In the genomic region with DNA sequence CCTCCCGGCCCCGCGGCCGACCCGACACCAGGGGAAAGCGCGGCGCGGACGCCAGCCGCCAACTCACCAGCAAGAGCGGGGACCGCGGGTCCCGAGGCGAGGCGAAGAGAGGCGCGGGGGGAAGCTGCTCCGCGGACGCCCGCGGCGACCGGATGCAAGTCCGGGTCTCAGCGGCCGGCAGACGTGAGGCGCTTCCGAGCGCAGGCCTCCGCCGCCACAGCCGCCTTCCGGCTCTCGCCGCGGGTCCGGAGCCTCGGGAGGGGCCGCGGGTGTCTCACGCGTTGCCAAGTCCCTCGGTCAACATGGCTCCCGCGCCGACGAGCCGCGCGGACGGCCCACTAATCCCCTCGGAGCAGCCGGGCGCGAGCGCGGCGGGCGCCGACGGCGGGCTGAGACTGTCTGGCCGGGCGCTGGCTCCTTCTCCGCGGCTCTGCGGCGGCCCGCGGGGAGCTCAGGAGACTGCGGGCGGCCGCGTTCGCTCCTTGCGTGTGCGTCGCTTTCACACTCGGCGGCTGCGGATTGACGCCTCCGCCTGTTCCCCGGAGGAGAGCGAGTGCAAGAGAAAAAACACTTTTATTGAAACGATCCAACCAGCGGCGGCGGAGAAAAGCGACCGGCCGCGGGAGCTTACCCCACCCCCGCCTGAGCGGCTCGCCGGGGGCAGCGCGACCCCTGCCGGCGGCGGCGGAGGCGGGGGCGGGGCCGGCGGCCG, we compare ENCODE assay signal across 8 cellular contexts. TPM values are rescaled to one million over a fixed set of nuclear protein-coding genes. Genes with fewer than 3 reads are reported as not detected.
DNase-seq lines count a peak whose midpoint lies in the region; ATAC-seq and TF ChIP-seq lines count a peak whose summit lies in the region.

Gene CDK17 (minus strand): TSS at position 521 of the 712 bp plus-strand sequence. CDS start 65,603 bp downstream, outside the sequence.

- peaks cover 55% of the 10 kb centered on the region for H3K4me1 Mint-ChIP-seq in activated naive CD8-positive, alpha-beta T cell treated with anti-CD3 and anti-CD28 coated beads, Interleukin-2, amount 50 U/mL, for 24 hours
- peaks cover 34% of the 10 kb centered on the region for H3K4me1 Mint-ChIP-seq in type B pancreatic cell (ENCODE audit: unreplicated experiment)

- intact Hi-C loops in cardiac septum (cut with DNase I) (loop anchor here (5.0 to 10.0 kb wide), 4 partner anchors 92 to 335 kb away; no protein-coding TSS in a partner anchor), posterior cingulate gyrus (cut with DNase I) (loop anchor here (2.0 to 10.0 kb wide), 7 partner anchors 85 to 365 kb away; partner anchors contain the start of genes CFAP54 and LTA4H)

- H3K9me3 Mint-ChIP-seq in activated naive CD8-positive, alpha-beta T cell treated with anti-CD3 and anti-CD28 coated beads, Interleukin-2, amount 50 U/mL, for 24 hours: no peaks in the 10 kb centered on the region
- H3K9me3 Mint-ChIP-seq in type B pancreatic cell: no peaks in the 10 kb centered on the region

- peaks cover 4% of the 10 kb centered on the region for H3K36me3 Mint-ChIP-seq in activated naive CD8-positive, alpha-beta T cell treated with anti-CD3 and anti-CD28 coated beads, Interleukin-2, amount 50 U/mL, for 24 hours (ENCODE audit: low read depth)
- no peaks in the 10 kb centered on the region for H3K36me3 Mint-ChIP-seq in type B pancreatic cell

- H3K27me3 Mint-ChIP-seq in activated naive CD8-positive, alpha-beta T cell treated with anti-CD3 and anti-CD28 coated beads, Interleukin-2, amount 50 U/mL, for 24 hours: no peaks in the 10 kb centered on the region
- H3K27me3 Mint-ChIP-seq in type B pancreatic cell: no peaks in the 10 kb centered on the region

- TF ChIP-seq CTCF in GM12873 (IDR thresholded peaks at IDR 0.05; ENCODE audit: insufficient read depth, low read depth, low read length, missing control alignments): peak; percentile 51
- TF ChIP-seq CTCF in type B pancreatic cell (conservative IDR thresholded peaks at IDR 0.05): peak; percentile 64

- DNase-seq in NCI-H128 (lab: John Stamatoyannopoulos, UW; ENCODE audit: unreplicated experiment) (peak; percentile 81), SW480 (ENCODE audit: low spot score) (peak; percentile 82), cardiac septum (ENCODE audit: low spot score) (peak; percentile 94), posterior cingulate gyrus (peak; percentile 72 to 96 (median 82)), type B pancreatic cell (ENCODE audit: extremely low spot score, unreplicated experiment) (peak; percentile 86)
- peak; percentile 87 for DNase-seq in activated naive CD8-positive, alpha-beta T cell treated with anti-CD3 and anti-CD28 coated beads, Interleukin-2, amount 50 U/mL, for 24 hours

- H3K4me3 Mint-ChIP-seq in activated naive CD8-positive, alpha-beta T cell treated with anti-CD3 and anti-CD28 coated beads, Interleukin-2, amount 50 U/mL, for 24 hours: peak within 1 kb of the TSS; percentile 90
- peak within 1 kb of the TSS; percentile 95 for H3K4me3 Mint-ChIP-seq in type B pancreatic cell

- H3K27ac Mint-ChIP-seq in activated naive CD8-positive, alpha-beta T cell treated with anti-CD3 and anti-CD28 coated beads, Interleukin-2, amount 50 U/mL, for 24 hours: peak within 1 kb of the TSS; percentile 92
- H3K27ac Mint-ChIP-seq in type B pancreatic cell: peak within 1 kb of the TSS; percentile 92

- peak; percentile 47 for ATAC-seq in HG02678 (IDR thresholded peaks at IDR 0.05; ENCODE audit: unreplicated experiment)
- peak; percentile 53 for ATAC-seq in activated naive CD8-positive, alpha-beta T cell treated with anti-CD3 and anti-CD28 coated beads, Interleukin-2, amount 50 U/mL, for 24 hours

RNA-seq across cellular contexts. Expression of gene CDK17, which starts in this region (rescaled TPM):
- total RNA-seq in cardiac septum: 22.9 TPM
- total RNA-seq in type B pancreatic cell (ENCODE audit: low replicate concordance): 16.8 and 25.2 TPM in 2 replicates

Comparison
In these comparisons a context has a peak if more than half of its experiments do, and no peak if none do; other contexts are left out.
1. Peak in every context shown above with its lines: DNase-seq and ATAC-seq.